ENCODE assay signal across 17 cellular contexts in the genomic region with DNA sequence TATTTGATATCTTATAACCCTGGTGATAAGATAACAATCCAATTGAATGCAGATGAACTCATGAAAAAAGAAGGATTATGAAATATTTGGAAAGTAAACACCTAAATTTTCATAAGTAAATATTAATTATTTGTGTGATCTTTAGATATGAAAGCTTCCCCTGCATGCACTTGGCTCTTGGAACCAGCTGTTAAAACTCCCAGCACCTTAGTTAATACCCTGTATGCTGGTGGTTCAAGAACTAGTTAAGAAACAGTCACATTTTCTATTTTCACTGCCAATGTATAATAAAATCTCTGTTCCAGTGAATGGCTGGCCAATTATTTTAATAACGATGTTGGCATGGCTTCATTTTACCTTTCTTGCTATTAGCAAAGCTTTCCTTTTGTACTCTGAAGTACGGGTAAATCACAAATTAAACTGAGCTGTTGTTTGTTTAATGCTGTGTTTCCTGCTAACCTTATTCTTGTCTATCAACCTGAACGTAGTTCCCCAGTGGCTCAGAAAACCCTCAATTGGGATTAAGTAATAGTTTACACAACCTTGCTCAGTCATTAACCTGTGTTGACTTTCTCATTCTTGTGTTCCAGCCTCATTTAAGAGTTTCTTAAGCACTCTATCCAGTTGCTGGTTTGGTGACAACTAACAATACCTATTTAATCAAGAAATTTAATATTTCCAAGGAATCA. TPM values are rescaled to one million over a fixed set of nuclear protein-coding genes. Genes with fewer than 3 reads are reported as not detected.
DNase-seq lines count a peak whose midpoint lies in the region; ATAC-seq and TF ChIP-seq lines count a peak whose summit lies in the region.
"Had no signal": no experiment of that assay in that cellular context is flagged by ENCODE, and none has a peak within 500 bp of the region (broad histone marks: within the 10 kb centered on the region; RNA-seq: fewer than 3 reads in every experiment).

No MANE protein-coding gene starts in this region.

- CTCF ChIA-PET in CD8-positive, alpha-beta memory T cell (lab: Charles Lee) = no interaction called here

- no peak overlapping the region for H3K4me3 ChIP-seq in skeletal muscle satellite cell (ENCODE audit: low read length)
- no peak overlapping the region for H3K4me3 ChIP-seq in CD8-positive, alpha-beta memory T cell (ENCODE audit: low read length)
- H3K4me3 ChIP-seq: HAP-1 had no signal

- no peaks in the 10 kb centered on the region for H3K4me1 Mint-ChIP-seq in CD8-positive, alpha-beta memory T cell
- H3K4me1 Mint-ChIP-seq: activated CD4-positive, alpha-beta T cell treated with anti-CD3 and anti-CD28 coated beads, Interleukin-2, amount 10 ng/mL, durations not matched to agents 7 days and 5 days; CD4-positive, CD25-positive, alpha-beta regulatory T cell; naive B cell had no signal

- peaks cover 90% of the 10 kb centered on the region for H3K4me1 ChIP-seq in skeletal muscle satellite cell (ENCODE audit: control insufficient read depth, insufficient read depth, low read length)
- no peaks in the 10 kb centered on the region for H3K4me1 ChIP-seq in CD8-positive, alpha-beta memory T cell (ENCODE audit: insufficient read depth, low read length)

- H3K9ac ChIP-seq in skeletal muscle satellite cell (ENCODE audit: low read depth, low read length) = no peak overlapping the region

- DNase-seq in M059J (ENCODE audit: low read depth) = peak; percentile 45
- peak; percentile 67 for DNase-seq in NCI-H345 (lab: John Stamatoyannopoulos, UW)
- DNase-seq in epithelial cell of prostate (ENCODE audit: low read depth, low spot score) = peak; percentile 73
- DNase-seq in CD8-positive, alpha-beta memory T cell = no peak
- no peak for DNase-seq in activated CD4-positive, CD25-positive, alpha-beta regulatory T cell treated with anti-CD3 and anti-CD28 coated beads, Interleukin-2, amount 50 U/mL, for 72 hours
- DNase-seq: activated CD4-positive, alpha-beta T cell treated with anti-CD3 and anti-CD28 coated beads, Interleukin-2, amount 10 ng/mL, durations not matched to agents 7 days and 5 days; aorta; CD4-positive, CD25-positive, alpha-beta regulatory T cell; foreskin fibroblast; islet precursor cell; naive B cell had no signal

- no peaks in the 10 kb centered on the region for H3K27me3 ChIP-seq in skeletal muscle satellite cell (ENCODE audit: control insufficient read depth, insufficient read depth, low read length)
- no peaks in the 10 kb centered on the region for H3K27me3 ChIP-seq in CD8-positive, alpha-beta memory T cell (ENCODE audit: insufficient read depth, low read length, poor library complexity, severe bottlenecking)

- H3K9me3 Mint-ChIP-seq in CD8-positive, alpha-beta memory T cell = no peaks in the 10 kb centered on the region
- H3K9me3 Mint-ChIP-seq: activated CD4-positive, alpha-beta T cell treated with anti-CD3 and anti-CD28 coated beads, Interleukin-2, amount 10 ng/mL, durations not matched to agents 7 days and 5 days; T-helper 2 cell treated with Interferon-gamma antibody and Interleukin-4, amounts not matched to agents 5 μg/mL and 100 μg/mL, for 36 hours had no signal

- ATAC-seq in HG02759 (IDR thresholded peaks at IDR 0.05; ENCODE audit: unreplicated experiment) (no peak), SK-N-SH treated with all-trans-retinoic acid at 6 μM for 48 hours (no peak)
- ATAC-seq: sciatic nerve had no signal

- H3K27ac ChIP-seq in epithelial cell of prostate = peak overlapping the region; percentile 80
- no peak overlapping the region for H3K27ac ChIP-seq in CD8-positive, alpha-beta memory T cell (ENCODE audit: low read depth, low read length)

- H3K27ac Mint-ChIP-seq in CD8-positive, alpha-beta memory T cell = no peak overlapping the region
- H3K27ac Mint-ChIP-seq: activated CD4-positive, alpha-beta T cell treated with anti-CD3 and anti-CD28 coated beads, Interleukin-2, amount 10 ng/mL, durations not matched to agents 7 days and 5 days; CD4-positive, CD25-positive, alpha-beta regulatory T cell; naive B cell; T-helper 2 cell treated with Interferon-gamma antibody and Interleukin-4, amounts not matched to agents 5 μg/mL and 100 μg/mL, for 36 hours had no signal

- H3K9me3 ChIP-seq in skeletal muscle satellite cell (replicated peaks; ENCODE audit: low read length) = no peaks in the 10 kb centered on the region
- no peaks in the 10 kb centered on the region for H3K9me3 ChIP-seq in CD8-positive, alpha-beta memory T cell (ENCODE audit: low read length)
- H3K9me3 ChIP-seq: HAP-1 had no signal

- POLR2A ChIA-PET in CD8-positive, alpha-beta memory T cell (lab: Charles Lee) = no interaction called here

- peaks cover 10% of the 10 kb centered on the region for H3K36me3 ChIP-seq in skeletal muscle satellite cell (ENCODE audit: insufficient read depth, low read length)
- no peaks in the 10 kb centered on the region for H3K36me3 ChIP-seq in CD8-positive, alpha-beta memory T cell (ENCODE audit: insufficient read depth, low read length)
- H3K36me3 ChIP-seq: HAP-1 had no signal

- H3K27me3 Mint-ChIP-seq in CD8-positive, alpha-beta memory T cell = peaks cover 5 to 17% of the 10 kb centered on the region in 2 donors

- no peaks in the 10 kb centered on the region for H3K36me3 Mint-ChIP-seq in CD8-positive, alpha-beta memory T cell
- H3K36me3 Mint-ChIP-seq: CD4-positive, CD25-positive, alpha-beta regulatory T cell; naive B cell had no signal

- peak overlapping the region; percentile 18 for H3K4me2 ChIP-seq in skeletal muscle satellite cell (ENCODE audit: low read length)

- H3K4me3 Mint-ChIP-seq in CD8-positive, alpha-beta memory T cell = no peak overlapping the region
- H3K4me3 Mint-ChIP-seq: activated CD4-positive, alpha-beta T cell treated with anti-CD3 and anti-CD28 coated beads, Interleukin-2, amount 10 ng/mL, durations not matched to agents 7 days and 5 days; CD4-positive, CD25-positive, alpha-beta regulatory T cell; naive B cell; T-helper 2 cell treated with Interferon-gamma antibody and Interleukin-4, amounts not matched to agents 5 μg/mL and 100 μg/mL, for 36 hours had no signal

TF ChIP-seq in SK-N-SH treated with all-trans-retinoic acid at 6 μM for 48 hours, 23 proteins besides CTCF, POLR2A, EP300 and RAD21:
- TF ChIP-seq ZFP3 (CRISPR knock-in tag; IDR thresholded peaks at IDR 0.05) (no peak), ZFP30 (CRISPR knock-in tag; IDR thresholded peaks at IDR 0.05) (no peak), TCF4 (CRISPR knock-in tag; IDR thresholded peaks at IDR 0.05; ENCODE audit: borderline replicate concordance) (no peak), RARB (CRISPR knock-in tag; IDR thresholded peaks at IDR 0.05) (no peak), ISL1 (CRISPR knock-in tag; IDR thresholded peaks at IDR 0.05) (no peak), SNAI2 (CRISPR knock-in tag; IDR thresholded peaks at IDR 0.05) (no peak), BACH2 (CRISPR knock-in tag; IDR thresholded peaks at IDR 0.05; ENCODE audit: borderline replicate concordance) (no peak), ZNF8 (CRISPR knock-in tag; IDR thresholded peaks at IDR 0.05) (no peak), ZC3H10 (CRISPR knock-in tag; IDR thresholded peaks at IDR 0.05) (no peak), CSDC2 (CRISPR knock-in tag; IDR thresholded peaks at IDR 0.05) (no peak)
- TF ChIP-seq, protein P1, sequence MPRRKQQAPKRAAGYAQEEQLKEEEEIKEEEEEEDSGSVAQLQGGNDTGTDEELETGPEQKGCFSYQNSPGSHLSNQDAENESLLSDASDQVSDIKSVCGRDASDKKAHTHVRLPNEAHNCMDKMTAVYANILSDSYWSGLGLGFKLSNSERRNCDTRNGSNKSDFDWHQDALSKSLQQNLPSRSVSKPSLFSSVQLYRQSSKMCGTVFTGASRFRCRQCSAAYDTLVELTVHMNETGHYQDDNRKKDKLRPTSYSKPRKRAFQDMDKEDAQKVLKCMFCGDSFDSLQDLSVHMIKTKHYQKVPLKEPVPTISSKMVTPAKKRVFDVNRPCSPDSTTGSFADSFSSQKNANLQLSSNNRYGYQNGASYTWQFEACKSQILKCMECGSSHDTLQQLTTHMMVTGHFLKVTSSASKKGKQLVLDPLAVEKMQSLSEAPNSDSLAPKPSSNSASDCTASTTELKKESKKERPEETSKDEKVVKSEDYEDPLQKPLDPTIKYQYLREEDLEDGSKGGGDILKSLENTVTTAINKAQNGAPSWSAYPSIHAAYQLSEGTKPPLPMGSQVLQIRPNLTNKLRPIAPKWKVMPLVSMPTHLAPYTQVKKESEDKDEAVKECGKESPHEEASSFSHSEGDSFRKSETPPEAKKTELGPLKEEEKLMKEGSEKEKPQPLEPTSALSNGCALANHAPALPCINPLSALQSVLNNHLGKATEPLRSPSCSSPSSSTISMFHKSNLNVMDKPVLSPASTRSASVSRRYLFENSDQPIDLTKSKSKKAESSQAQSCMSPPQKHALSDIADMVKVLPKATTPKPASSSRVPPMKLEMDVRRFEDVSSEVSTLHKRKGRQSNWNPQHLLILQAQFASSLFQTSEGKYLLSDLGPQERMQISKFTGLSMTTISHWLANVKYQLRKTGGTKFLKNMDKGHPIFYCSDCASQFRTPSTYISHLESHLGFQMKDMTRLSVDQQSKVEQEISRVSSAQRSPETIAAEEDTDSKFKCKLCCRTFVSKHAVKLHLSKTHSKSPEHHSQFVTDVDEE (CRISPR knock-in tag; IDR thresholded peaks at IDR 0.05) = no peak
- TF ChIP-seq, protein P2, sequence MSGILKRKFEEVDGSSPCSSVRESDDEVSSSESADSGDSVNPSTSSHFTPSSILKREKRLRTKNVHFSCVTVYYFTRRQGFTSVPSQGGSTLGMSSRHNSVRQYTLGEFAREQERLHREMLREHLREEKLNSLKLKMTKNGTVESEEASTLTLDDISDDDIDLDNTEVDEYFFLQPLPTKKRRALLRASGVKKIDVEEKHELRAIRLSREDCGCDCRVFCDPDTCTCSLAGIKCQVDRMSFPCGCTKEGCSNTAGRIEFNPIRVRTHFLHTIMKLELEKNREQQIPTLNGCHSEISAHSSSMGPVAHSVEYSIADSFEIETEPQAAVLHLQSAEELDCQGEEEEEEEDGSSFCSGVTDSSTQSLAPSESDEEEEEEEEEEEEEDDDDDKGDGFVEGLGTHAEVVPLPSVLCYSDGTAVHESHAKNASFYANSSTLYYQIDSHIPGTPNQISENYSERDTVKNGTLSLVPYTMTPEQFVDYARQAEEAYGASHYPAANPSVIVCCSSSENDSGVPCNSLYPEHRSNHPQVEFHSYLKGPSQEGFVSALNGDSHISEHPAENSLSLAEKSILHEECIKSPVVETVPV (CRISPR knock-in tag; IDR thresholded peaks at IDR 0.05) = no peak
TF ChIP-seq in SK-N-SH treated with all-trans-retinoic acid at 6 μM for 48 hours: peak in this region for 0.

RNA-seq across cellular contexts. Expression of a gene that starts 38.9 kb away (rescaled TPM):
- 131 and 199 TPM in 2 replicates for total RNA-seq in M059J (2014; rRNA removed; shearing (Covaris generic))
- 55.9 and 94.8 TPM in 2 replicates for total RNA-seq in skeletal muscle satellite cell (2012; rRNA removed)
- total RNA-seq in CD8-positive, alpha-beta memory T cell = 1 to 10 TPM; 3.1 to 4.3 TPM
- polyA plus RNA-seq in CD8-positive, alpha-beta memory T cell = not detected
- total RNA-seq: CD4-positive, CD25-positive, alpha-beta regulatory T cell had no signal
- polyA plus RNA-seq: CD4-positive, CD25-positive, alpha-beta regulatory T cell had no signal

Comparison
In these comparisons a context has a peak if more than half of its experiments do, and no peak if none do; other contexts are left out.
1. DNase-seq: peak in M059J (single experiment), NCI-H345 (single experiment) and epithelial cell of prostate (single experiment); none in CD8-positive, alpha-beta memory T cell (0 of 5) and activated CD4-positive, CD25-positive, alpha-beta regulatory T cell treated with anti-CD3 and anti-CD28 coated beads, Interleukin-2, amount 50 U/mL, for 72 hours (single experiment).
2. RNA of a gene that starts 38.9 kb away (total RNA-seq): 131 to 199 TPM in M059J; 3.1 to 4.3 TPM in CD8-positive, alpha-beta memory T cell; every median in the first group is over 10 times any median in the second.